Comparison of ENCODE assay signal across 14 cellular contexts in genomic region chr2:144801766-144802165, GRCh38.
DNase-seq lines count a peak whose midpoint lies in the region; ATAC-seq and TF ChIP-seq lines count a peak whose summit lies in the region.
"Had no signal": no experiment of that assay in that cellular context is flagged by ENCODE, and none has a peak within 500 bp of the region (broad histone marks: within the 10 kb centered on the region; RNA-seq: fewer than 3 reads in every experiment).

No MANE protein-coding gene starts in this region.

- peak overlapping the region; percentile 72 for H3K27ac ChIP-seq in brain microvascular endothelial cell
- H3K27ac ChIP-seq in iPS DF 6.9 (ENCODE audit: low read length): no peak overlapping the region
- H3K27ac ChIP-seq: dorsolateral prefrontal cortex, KMS-11, transverse colon had no signal

- H3K27me3 ChIP-seq in brain microvascular endothelial cell (replicated peaks): no peaks in the 10 kb centered on the region
- H3K27me3 ChIP-seq in iPS DF 6.9 (ENCODE audit: control insufficient read depth, insufficient read depth, low read length): no peaks in the 10 kb centered on the region
- H3K27me3 ChIP-seq: dorsolateral prefrontal cortex, transverse colon had no signal

- in situ Hi-C loops in brain microvascular endothelial cell (cut with HindIII; ENCODE audit: low pct_ligation_motif_present, low sequenced_read_pairs): no loop called here

- no peaks in the 10 kb centered on the region for H3K9me3 ChIP-seq in iPS DF 6.9 (ENCODE audit: control insufficient read depth, insufficient read depth, low read length)
- H3K9me3 ChIP-seq: transverse colon had no signal

- no peak overlapping the region for H3K4me3 ChIP-seq in brain microvascular endothelial cell (ENCODE audit: low read depth, low read length)
- no peak overlapping the region for H3K4me3 ChIP-seq in iPS DF 6.9 (ENCODE audit: low read length)
- H3K4me3 ChIP-seq: dorsolateral prefrontal cortex, transverse colon had no signal

- ATAC-seq in GM18867 (IDR thresholded peaks at IDR 0.05; ENCODE audit: unreplicated experiment): no peak
- no peak for ATAC-seq in stimulated activated naive CD8-positive, alpha-beta T cell treated with anti-CD3 and anti-CD28 coated beads, Interleukin-15, Interleukin-2, amounts not matched to agents 100 U/mL and 50 U/mL, for 24 hours

- H3K4me1 ChIP-seq in iPS DF 6.9 (ENCODE audit: control insufficient read depth, insufficient read depth, low read length): peaks cover 1% of the 10 kb centered on the region
- H3K4me1 ChIP-seq: transverse colon had no signal

- no peaks in the 10 kb centered on the region for H3K36me3 ChIP-seq in brain microvascular endothelial cell (replicated peaks)
- H3K36me3 ChIP-seq in iPS DF 6.9 (ENCODE audit: control insufficient read depth, insufficient read depth, low read length): no peaks in the 10 kb centered on the region
- H3K36me3 ChIP-seq: transverse colon had no signal

- DNase-seq in A172 (ENCODE audit: low spot score): peak; percentile 84
- DNase-seq in HS-5 (ENCODE audit: low read depth): peak; percentile 65
- peak; percentile 82 for DNase-seq in brain microvascular endothelial cell
- DNase-seq in iPS DF 6.9 (ENCODE audit: low read depth, low spot score): peak; percentile 2
- no peak for DNase-seq in SKM-1 treated with dmso at 0.1 percent for 144 hours (lab: John Stamatoyannopoulos, UW; ENCODE audit: unreplicated experiment)
- no peak for DNase-seq in DMS153 treated with DMSO at 0.1 percent for 48 hours (lab: John Stamatoyannopoulos, UW; ENCODE audit: unreplicated experiment)
- DNase-seq in stimulated activated naive CD8-positive, alpha-beta T cell treated with anti-CD3 and anti-CD28 coated beads, Interleukin-15, Interleukin-2, amounts not matched to agents 100 U/mL and 50 U/mL, for 24 hours: no peak
- DNase-seq: activated CD4-positive, alpha-beta T cell treated with anti-CD3 and anti-CD28 coated beads for 48 hours; activated gamma-delta T cell; dorsolateral prefrontal cortex; posterior cingulate gyrus; transverse colon had no signal

- TF ChIP-seq CTCF in brain microvascular endothelial cell (IDR thresholded peaks at IDR 0.05; ENCODE audit: low read depth, low read length, missing control alignments): no peak

- WGBS in iPS DF 6.9 (ENCODE audit: insufficient coverage, insufficient read length): no CpG with 5 or more reads among the region's 2 CpGs

Comparison
In these comparisons a context has a peak if more than half of its experiments do, and no peak if none do; other contexts are left out.
1. DNase-seq: peak in A172 (single experiment), HS-5 (single experiment), brain microvascular endothelial cell (single experiment) and iPS DF 6.9 (single experiment); none in SKM-1 treated with dmso at 0.1 percent for 144 hours (single experiment), DMS153 treated with DMSO at 0.1 percent for 48 hours (single experiment) and stimulated activated naive CD8-positive, alpha-beta T cell treated with anti-CD3 and anti-CD28 coated beads, Interleukin-15, Interleukin-2, amounts not matched to agents 100 U/mL and 50 U/mL, for 24 hours (single experiment).